ENCODE assay signal across 1 cellular context in genomic region chr4:154049457-154050181, GRCh38.
TF ChIP-seq lines count a peak whose summit lies in the region.

No MANE protein-coding gene starts in this region.

TF ChIP-seq in GM23338, 12 proteins besides CTCF, POLR2A, EP300 and RAD21 (continued from another document):
- TF ChIP-seq REST (IDR thresholded peaks at IDR 0.05; ENCODE audit: unreplicated experiment): no peak
- TF ChIP-seq ZNF114 (CRISPR knock-in tag; IDR thresholded peaks at IDR 0.05): no peak
- TF ChIP-seq POLR2AphosphoS5 (IDR thresholded peaks at IDR 0.05; ENCODE audit: low read depth): no peak
TF ChIP-seq in GM23338: peak in this region for 0.
